Comparison of ENCODE assay signal across 18 cellular contexts in genomic region chr11:88590366-88590765, GRCh38.
DNase-seq lines count a peak whose midpoint lies in the region; ATAC-seq, FAIRE-seq and TF ChIP-seq lines count a peak whose summit lies in the region.
"Had no signal": no experiment of that assay in that cellular context is flagged by ENCODE, and none has a peak within 500 bp of the region (broad histone marks: within the 10 kb centered on the region; RNA-seq: fewer than 3 reads in every experiment).

No MANE protein-coding gene starts in this region.

- H3K36me3 ChIP-seq in PC-3 (ENCODE audit: low read depth, low read length) (no peaks in the 10 kb centered on the region), endodermal cell (ENCODE audit: control insufficient read depth, insufficient read depth, low read length) (no peaks in the 10 kb centered on the region)

- H3K4me3 ChIP-seq in PC-3 (ENCODE audit: low read length) (no peak overlapping the region), endodermal cell (ENCODE audit: low read length) (no peak overlapping the region)
- H3K4me3 ChIP-seq: A549 had no signal

- peak overlapping the region; percentile 4 for H3K27ac Mint-ChIP-seq in endodermal cell
- no peak overlapping the region for H3K27ac Mint-ChIP-seq in activated naive CD4-positive, alpha-beta T cell treated with anti-CD3 and anti-CD28 coated beads, Interleukin-2, amount 50 U/mL, for 72 hours
- H3K27ac Mint-ChIP-seq: CD4-positive, alpha-beta T cell; H9 had no signal

- H3K9me3 ChIP-seq in PC-3 (ENCODE audit: low read length): no peaks in the 10 kb centered on the region
- H3K9me3 ChIP-seq in endodermal cell (ENCODE audit: control insufficient read depth, low read length): no peaks in the 10 kb centered on the region
- H3K9me3 ChIP-seq: A549, Caco-2 had no signal

- no peaks in the 10 kb centered on the region for H3K36me3 Mint-ChIP-seq in endodermal cell (ENCODE audit: low read depth)
- H3K36me3 Mint-ChIP-seq in activated naive CD4-positive, alpha-beta T cell treated with anti-CD3 and anti-CD28 coated beads, Interleukin-2, amount 50 U/mL, for 72 hours: no peaks in the 10 kb centered on the region

- no peak for TF ChIP-seq CTCF in PC-3 (conservative IDR thresholded peaks at IDR 0.05; ENCODE audit: low read depth, low read length)
- no peak for TF ChIP-seq CTCF in endodermal cell (conservative IDR thresholded peaks at IDR 0.05)

- H3K4me2 ChIP-seq in PC-3 (ENCODE audit: low read length): no peak overlapping the region
- H3K4me2 ChIP-seq: A549 had no signal

- H3K9ac ChIP-seq in PC-3 (ENCODE audit: low read length): no peak overlapping the region
- H3K9ac ChIP-seq in endodermal cell (ENCODE audit: extremely low read depth, low read length, poor library complexity, severe bottlenecking): no peak overlapping the region

- no peaks in the 10 kb centered on the region for H3K79me2 ChIP-seq in PC-3 (ENCODE audit: low read length)

- BruUV-seq in PC-3 (replicated peaks; lab: Mats Ljungman, UMichigan): no TSS peak

- WGBS in endodermal cell (ENCODE audit: insufficient coverage in 1 of 2, insufficient read length in 1 of 2), 2 experiments: 83% methylated on average over 1 of the region's 3 CpGs; no CpG with 5 or more reads in 1 of the 2 experiments

- no peak overlapping the region for H2AFZ ChIP-seq in PC-3 (ENCODE audit: low read length)

- no peaks in the 10 kb centered on the region for H3K9me3 Mint-ChIP-seq in endodermal cell
- no peaks in the 10 kb centered on the region for H3K9me3 Mint-ChIP-seq in activated naive CD4-positive, alpha-beta T cell treated with anti-CD3 and anti-CD28 coated beads, Interleukin-2, amount 50 U/mL, for 72 hours
- H3K9me3 Mint-ChIP-seq: CD4-positive, alpha-beta T cell; H9 had no signal

- H3K4me1 Mint-ChIP-seq in endodermal cell: peaks cover 22% of the 10 kb centered on the region
- H3K4me1 Mint-ChIP-seq: H9 had no signal

- no peaks in the 10 kb centered on the region for H3K27me3 ChIP-seq in PC-3 (ENCODE audit: low read length)
- no peaks in the 10 kb centered on the region for H3K27me3 ChIP-seq in endodermal cell (ENCODE audit: control insufficient read depth, insufficient read depth, low read length, poor library complexity, severe bottlenecking)

- POLR2A ChIA-PET in PC-3 (lab: Charles Lee; ENCODE audit: unreplicated experiment): no interaction called here

- H3K9me2 ChIP-seq in PC-3 (replicated peaks; ENCODE audit: low read length): no peaks in the 10 kb centered on the region

- intact Hi-C loops in PC-3 (cut with micrococcal nuclease): no loop called here

- H3F3A ChIP-seq in PC-3 (ENCODE audit: low read length, unreplicated experiment): no peaks in the 10 kb centered on the region

- no peak overlapping the region for H3K27ac ChIP-seq in PC-3 (ENCODE audit: low read length)
- no peak overlapping the region for H3K27ac ChIP-seq in endodermal cell (ENCODE audit: low read depth, low read length)
- H3K27ac ChIP-seq: 22Rv1, A549, C4-2B had no signal

- peak; percentile 20 for FAIRE-seq in urothelium cell line (lab: Jason Lieb, UNC)
- FAIRE-seq: A549, D721Med, H1 had no signal

- H4K20me1 ChIP-seq in PC-3 (ENCODE audit: low read length): no peaks in the 10 kb centered on the region

- H3K4me1 ChIP-seq in PC-3 (ENCODE audit: insufficient read depth, low read length): no peaks in the 10 kb centered on the region
- peaks cover 17% of the 10 kb centered on the region for H3K4me1 ChIP-seq in endodermal cell (ENCODE audit: control insufficient read depth, insufficient read depth, low read length)
- H3K4me1 ChIP-seq: A549, Caco-2 had no signal

- no peak overlapping the region for H3K4me3 Mint-ChIP-seq in endodermal cell
- H3K4me3 Mint-ChIP-seq: CD4-positive, alpha-beta T cell; H9 had no signal

- DNase-seq in Daoy (ENCODE audit: low read depth): peak; percentile 24
- peak; percentile 29 for DNase-seq in PC-3
- DNase-seq in endodermal cell: no peak
- DNase-seq in urothelium cell line (ENCODE audit: low spot score): peak; percentile 13
- DNase-seq in OCI-M2 (lab: John Stamatoyannopoulos, UW; ENCODE audit: unreplicated experiment): no peak
- DNase-seq in activated naive CD4-positive, alpha-beta T cell treated with anti-CD3 and anti-CD28 coated beads, Interleukin-2, amount 50 U/mL, for 72 hours (ENCODE audit: low spot score in 2 of 2): no peak
- DNase-seq: AML-193; Caco-2; CD4-positive, alpha-beta T cell; GF-D8; H9; KG1 had no signal

- ATAC-seq in PC-3 (no peak), HG02798 (IDR thresholded peaks at IDR 0.05; ENCODE audit: poor library complexity, unreplicated experiment) (no peak)
- no peak for ATAC-seq in activated naive CD4-positive, alpha-beta T cell treated with anti-CD3 and anti-CD28 coated beads, Interleukin-2, amount 50 U/mL, for 72 hours
- ATAC-seq: A549 had no signal

- CTCF ChIA-PET in PC-3 (lab: Charles Lee): no interaction called here

- no peaks in the 10 kb centered on the region for H3K27me3 Mint-ChIP-seq in endodermal cell (ENCODE audit: insufficient read depth)
- H3K27me3 Mint-ChIP-seq: CD4-positive, alpha-beta T cell had no signal

Comparison
In these comparisons a context has a peak if more than half of its experiments do, and no peak if none do; other contexts are left out.
1. DNase-seq: peak in Daoy (single experiment), PC-3 (single experiment) and urothelium cell line (single experiment); none in endodermal cell (single experiment), OCI-M2 (single experiment) and activated naive CD4-positive, alpha-beta T cell treated with anti-CD3 and anti-CD28 coated beads, Interleukin-2, amount 50 U/mL, for 72 hours (0 of 2).